Comparison of ENCODE assay signal across 8 cellular contexts in genomic region chr1:161166669-161167548, GRCh38. TPM values are rescaled to one million over a fixed set of nuclear protein-coding genes. Genes with fewer than 3 reads are reported as not detected.
DNase-seq lines count a peak whose midpoint lies in the region; ATAC-seq and TF ChIP-seq lines count a peak whose summit lies in the region.

No MANE protein-coding gene starts in this region.

- peak overlapping the region; percentile 98 for H3K27ac Mint-ChIP-seq in CD8-positive, alpha-beta T cell
- H3K27ac Mint-ChIP-seq in naive B cell, result peak overlapping the region; percentile 92 to 99 (median 98)

- no peak for ATAC-seq in CD8-positive, alpha-beta T cell
- ATAC-seq in naive B cell (ENCODE audit: low read depth in 2 of 2) (no peak), HG02642 (IDR thresholded peaks at IDR 0.05; ENCODE audit: poor library complexity, unreplicated experiment) (no peak)

- H3K9ac ChIP-seq in endocrine pancreas (ENCODE audit: control insufficient read depth, insufficient read depth, low read length), result peak overlapping the region; percentile 96

- H3K36me3 ChIP-seq in CD8-positive, alpha-beta T cell (ENCODE audit: insufficient read depth, low read length), result peaks cover 21% of the 10 kb centered on the region
- peaks cover 26% of the 10 kb centered on the region for H3K36me3 ChIP-seq in H7 (replicated peaks; ENCODE audit: control insufficient read depth, insufficient read depth, low read length)
- H3K36me3 ChIP-seq in endocrine pancreas (ENCODE audit: control insufficient read depth, insufficient read depth, low read length), result no peaks in the 10 kb centered on the region

- H3K27me3 Mint-ChIP-seq in CD8-positive, alpha-beta T cell (ENCODE audit: low read depth), result no peaks in the 10 kb centered on the region
- no peaks in the 10 kb centered on the region for H3K27me3 Mint-ChIP-seq in naive B cell

- POLR2A ChIA-PET in CD8-positive, alpha-beta T cell (lab: Charles Lee), result interaction anchor here (1.0 to 4.5 kb wide), 10 partner anchors 9 to 139 kb away, joined by 3 to 36 read pairs (median 8); partner anchors contain the start of genes B4GALT3, NDUFS2 and UFC1

- peaks cover 22% of the 10 kb centered on the region for H3K4me1 ChIP-seq in CD8-positive, alpha-beta T cell (ENCODE audit: insufficient read depth, low read length)
- H3K4me1 ChIP-seq in endocrine pancreas (ENCODE audit: control insufficient read depth, insufficient read depth, low read length), result no peaks in the 10 kb centered on the region

- intact Hi-C loops in CD8-positive, alpha-beta T cell (cut with DNase I, micrococcal nuclease), result loop anchor here (1.0 to 2.0 kb wide), 9 partner anchors 10 to 58 kb away; partner anchors contain the start of genes B4GALT3 (in 2 of the 2), DEDD (in 2 of the 2), NIT1 (in 2 of the 2) and PFDN2 (in 2 of the 2)

- no peaks in the 10 kb centered on the region for H3K9me3 ChIP-seq in CD8-positive, alpha-beta T cell (ENCODE audit: low read length)
- H3K9me3 ChIP-seq in endocrine pancreas (ENCODE audit: control insufficient read depth, low read length), result no peaks in the 10 kb centered on the region

- H3K27ac ChIP-seq in CD8-positive, alpha-beta T cell (ENCODE audit: low read depth, low read length), result peak overlapping the region; percentile 88

- no peaks in the 10 kb centered on the region for H3K9me3 Mint-ChIP-seq in CD8-positive, alpha-beta T cell
- no peaks in the 10 kb centered on the region for H3K9me3 Mint-ChIP-seq in naive B cell

- peak overlapping the region; percentile 58 for H3K4me3 ChIP-seq in CD8-positive, alpha-beta T cell (ENCODE audit: low read depth, low read length)
- H3K4me3 ChIP-seq in H7 (ENCODE audit: insufficient read depth, low read depth, low read length), result peak overlapping the region; percentile 93
- peak overlapping the region; percentile 54 for H3K4me3 ChIP-seq in endocrine pancreas (ENCODE audit: control insufficient read depth, insufficient read depth, low read length)

- TF ChIP-seq CTCF in CD8-positive, alpha-beta T cell (IDR thresholded peaks at IDR 0.05), result no peak

- peaks cover 64% of the 10 kb centered on the region for H3K36me3 Mint-ChIP-seq in CD8-positive, alpha-beta T cell
- H3K36me3 Mint-ChIP-seq in naive B cell, result peaks cover under 1 to 25% of the 10 kb centered on the region in 2 donors

- no peaks in the 10 kb centered on the region for H3K27me3 ChIP-seq in CD8-positive, alpha-beta T cell (ENCODE audit: insufficient read depth, low read length)
- H3K27me3 ChIP-seq in H7 (ENCODE audit: control insufficient read depth, insufficient read depth, low read length) (peaks cover 2% of the 10 kb centered on the region; the same call in 1 of the 2 replicates), endocrine pancreas (ENCODE audit: control insufficient read depth, insufficient read depth, low read length) (no peaks in the 10 kb centered on the region)

- CTCF ChIA-PET in CD8-positive, alpha-beta T cell (lab: Charles Lee), result interaction anchor here (1.0 to 5.3 kb wide), 17 partner anchors 10 to 216 kb away, joined by 3 to 55 read pairs (median 11); partner anchors contain the start of genes APOA2, ARHGAP30, B4GALT3 and NDUFS2

- H3K4me1 Mint-ChIP-seq in CD8-positive, alpha-beta T cell (ENCODE audit: low read depth), result peaks cover 49% of the 10 kb centered on the region
- peaks cover 48 to 60% (median 50%) of the 10 kb centered on the region in 3 donors for H3K4me1 Mint-ChIP-seq in naive B cell

- DNase-seq in CD8-positive, alpha-beta T cell, result no peak
- peak; percentile 79 for DNase-seq in H7
- DNase-seq in RKO (ENCODE audit: low spot score), result peak; percentile 66
- no peak for DNase-seq in naive B cell
- no peak for DNase-seq in hippocampal formation (lab: John Stamatoyannopoulos, UW)
- no peak for DNase-seq in effector CD8-positive, alpha-beta T cell (lab: John Stamatoyannopoulos, UW)

- H3K4me3 Mint-ChIP-seq in CD8-positive, alpha-beta T cell, result peak overlapping the region; percentile 88
- H3K4me3 Mint-ChIP-seq in naive B cell, result peak overlapping the region; percentile 74 to 96 (median 96)

RNA-seq across cellular contexts. Expression of gene PPOX, which starts 0.7 kb away (rescaled TPM):
- 10 to 100 TPM; 18.5 to 19.8 TPM for total RNA-seq in CD8-positive, alpha-beta T cell
- total RNA-seq in H7 (2014; rRNA removed; shearing (Covaris generic)), result 57.3 and 64.7 TPM in 2 replicates
- polyA plus RNA-seq in naive B cell (ENCODE audit: low read depth in 6 of 6), result 10 to 100 TPM; 12.7 to 20.3 (median 14.0) TPM

RNA-seq across cellular contexts. Expression of gene USP21, which starts 7.6 kb away (rescaled TPM):
- 10 to 100 TPM; 34.8 to 38.1 TPM for total RNA-seq in CD8-positive, alpha-beta T cell
- 10.7 and 12.0 TPM in 2 replicates for total RNA-seq in H7 (2014; rRNA removed; shearing (Covaris generic))
- polyA plus RNA-seq in naive B cell (ENCODE audit: low read depth in 6 of 6), result 10 to 100 TPM; 13.1 to 33.0 (median 18.5) TPM

RNA-seq across cellular contexts. Expression of gene B4GALT3, which starts 10.4 kb away (rescaled TPM):
- total RNA-seq in CD8-positive, alpha-beta T cell, result 10 to 100 TPM; 33.8 to 36.4 TPM
- 105 and 106 TPM in 2 replicates for total RNA-seq in H7 (2014; rRNA removed; shearing (Covaris generic))
- polyA plus RNA-seq in naive B cell (ENCODE audit: low read depth in 6 of 6), result 10 to 100 TPM; 37.8 to 51.6 (median 45.6) TPM

RNA-seq across cellular contexts. Expression of gene UFC1, which starts 13.1 kb away (rescaled TPM):
- 10 to 100 TPM; 94.7 to 96.6 TPM for total RNA-seq in CD8-positive, alpha-beta T cell
- 81.9 and 86.1 TPM in 2 replicates for total RNA-seq in H7 (2014; rRNA removed; shearing (Covaris generic))
- 100 to 1,000 TPM; 119 to 151 (median 133) TPM for polyA plus RNA-seq in naive B cell (ENCODE audit: low read depth in 6 of 6)

RNA-seq across cellular contexts. Expression of gene ADAMTS4, which starts 31.9 kb away (rescaled TPM):
- under 1 TPM; 0.22 to 0.56 TPM for total RNA-seq in CD8-positive, alpha-beta T cell
- 9.0 and 11.7 TPM in 2 replicates for total RNA-seq in H7 (2014; rRNA removed; shearing (Covaris generic))
- polyA plus RNA-seq in naive B cell (ENCODE audit: low read depth in 6 of 6), result under 1 TPM in 1 of 6 donors, not detected in 5; 0.03 TPM

Comparison
In these comparisons a context has a peak if more than half of its experiments do, and no peak if none do; other contexts are left out.
1. DNase-seq: peak in H7 (single experiment) and RKO (single experiment); none in CD8-positive, alpha-beta T cell (0 of 7), naive B cell (single experiment), hippocampal formation (0 of 2) and effector CD8-positive, alpha-beta T cell (single experiment).
2. Peak in every context shown above with its lines, with median percentiles within 50 percentile points of each other: H3K4me3 ChIP-seq.